ENCODE assay signal across 8 cellular contexts in genomic region chr5:163459888-163460561, GRCh38. TPM values are rescaled to one million over a fixed set of nuclear protein-coding genes. Genes with fewer than 3 reads are reported as not detected.
DNase-seq lines count a peak whose midpoint lies in the region; TF ChIP-seq lines count a peak whose summit lies in the region.

TSS of gene NUDCD2 (minus strand) at chr5:163460102. CDS start at chr5:163460050, 52 bp downstream.

- DNase-seq in GM06990 (ENCODE audit: extremely low read depth, insufficient read length) (peak; percentile 93), HFF-Myc (ENCODE audit: extremely low read depth, low read depth) (peak; percentile 99), NAMALWA (ENCODE audit: low spot score) (peak; percentile 99), SK-N-DZ (ENCODE audit: low spot score) (peak; percentile 99), germinal center (ENCODE audit: low spot score) (peak; percentile 94), non-pigmented ciliary epithelial cell (ENCODE audit: low read depth) (peak; percentile 98), suprapubic skin (ENCODE audit: low spot score in 2 of 2) (peak; percentile 96 to 97)
- DNase-seq in activated naive CD4-positive, alpha-beta T cell treated with anti-CD3 and anti-CD28 coated beads, Interleukin-2, amount 10 ng/mL, durations not matched to agents 7 days and 5 days, result peak; percentile 96

- H3K27ac ChIP-seq in suprapubic skin, result peak within 1 kb of the TSS; percentile 98

- under 1% methylated on average over 20 of the region's 53 CpGs for WGBS in suprapubic skin

- peaks cover 46% of the 10 kb centered on the region for H3K36me3 Mint-ChIP-seq in activated naive CD4-positive, alpha-beta T cell treated with anti-CD3 and anti-CD28 coated beads, Interleukin-2, amount 10 ng/mL, durations not matched to agents 7 days and 5 days

- CTCF ChIA-PET in activated naive CD4-positive, alpha-beta T cell treated with anti-CD3 and anti-CD28 coated beads, Interleukin-2, amount 10 ng/mL, durations not matched to agents 7 days and 5 days (lab: Charles Lee), result interaction anchor here (0.9 to 2.0 kb wide), 8 partner anchors 11 to 51 kb away, joined by 3 to 6 read pairs (median 3); no protein-coding TSS in a partner anchor

- peaks cover 55% of the 10 kb centered on the region for H3K4me1 Mint-ChIP-seq in activated naive CD4-positive, alpha-beta T cell treated with anti-CD3 and anti-CD28 coated beads, Interleukin-2, amount 10 ng/mL, durations not matched to agents 7 days and 5 days

- peaks cover 36% of the 10 kb centered on the region for H3K4me1 ChIP-seq in suprapubic skin

- peak in 1 of 2 donors; percentile 73 for TF ChIP-seq POLR2A in suprapubic skin (IDR thresholded peaks at IDR 0.05)

- H3K36me3 ChIP-seq in GM06990 (ENCODE audit: control insufficient read depth, insufficient read depth, low read length) (no peaks in the 10 kb centered on the region), suprapubic skin (peaks cover 9% of the 10 kb centered on the region)

- no peaks in the 10 kb centered on the region for H3K9me3 ChIP-seq in suprapubic skin

- no peaks in the 10 kb centered on the region for H3K9me3 Mint-ChIP-seq in activated naive CD4-positive, alpha-beta T cell treated with anti-CD3 and anti-CD28 coated beads, Interleukin-2, amount 10 ng/mL, durations not matched to agents 7 days and 5 days

- H3K4me3 ChIP-seq in GM06990 (replicated peaks; ENCODE audit: low read depth, low read length) (peak within 1 kb of the TSS; percentile 81), HFF-Myc (replicated peaks; ENCODE audit: low read depth, low read length) (peak within 1 kb of the TSS; percentile 62), suprapubic skin (peak within 1 kb of the TSS; percentile 71)

- H3K27ac Mint-ChIP-seq in activated naive CD4-positive, alpha-beta T cell treated with anti-CD3 and anti-CD28 coated beads, Interleukin-2, amount 10 ng/mL, durations not matched to agents 7 days and 5 days, result peak within 1 kb of the TSS; percentile 100

- H3K27me3 Mint-ChIP-seq in activated naive CD4-positive, alpha-beta T cell treated with anti-CD3 and anti-CD28 coated beads, Interleukin-2, amount 10 ng/mL, durations not matched to agents 7 days and 5 days, result peaks cover 6% of the 10 kb centered on the region

- H3K27me3 ChIP-seq in GM06990 (replicated peaks; ENCODE audit: control insufficient read depth, insufficient read depth, low read length), result no peaks in the 10 kb centered on the region
- H3K27me3 ChIP-seq in suprapubic skin, result no peaks in the 10 kb centered on the region

- peak within 1 kb of the TSS; percentile 93 for H3K4me3 Mint-ChIP-seq in activated naive CD4-positive, alpha-beta T cell treated with anti-CD3 and anti-CD28 coated beads, Interleukin-2, amount 10 ng/mL, durations not matched to agents 7 days and 5 days

- peak; percentile 50 for TF ChIP-seq CTCF in GM06990 (IDR thresholded peaks at IDR 0.05; ENCODE audit: insufficient read depth, low read length, poor library complexity, severe bottlenecking)
- TF ChIP-seq CTCF in HFF-Myc (IDR thresholded peaks at IDR 0.05; ENCODE audit: low read depth, low read length, missing control alignments), result no peak
- no peak for TF ChIP-seq CTCF in suprapubic skin (IDR thresholded peaks at IDR 0.05)

- TF ChIP-seq EP300 in suprapubic skin (IDR thresholded peaks at IDR 0.05), result no peak

RNA-seq across cellular contexts. Expression of gene NUDCD2, which starts in this region (rescaled TPM):
- polyA plus RNA-seq in SK-N-DZ (2014; cell fraction: cytosol; rRNA removed), result 31.3 and 36.0 TPM in 2 replicates
- 31.5 and 31.6 TPM in 2 replicates for polyA plus RNA-seq in SK-N-DZ (2014; cell fraction: nucleus; rRNA removed)
- total RNA-seq in suprapubic skin, result 10 to 100 TPM in 1 of 4 donors, 1 to 10 TPM in 3; 4.4 to 19.0 (median 6.1) TPM

Comparison
In these comparisons a context has a peak if more than half of its experiments do, and no peak if none do; other contexts are left out.
1. Peak in every context shown above with its lines: DNase-seq, H3K4me3 ChIP-seq and H3K27ac ChIP-seq.